In the genomic region with DNA sequence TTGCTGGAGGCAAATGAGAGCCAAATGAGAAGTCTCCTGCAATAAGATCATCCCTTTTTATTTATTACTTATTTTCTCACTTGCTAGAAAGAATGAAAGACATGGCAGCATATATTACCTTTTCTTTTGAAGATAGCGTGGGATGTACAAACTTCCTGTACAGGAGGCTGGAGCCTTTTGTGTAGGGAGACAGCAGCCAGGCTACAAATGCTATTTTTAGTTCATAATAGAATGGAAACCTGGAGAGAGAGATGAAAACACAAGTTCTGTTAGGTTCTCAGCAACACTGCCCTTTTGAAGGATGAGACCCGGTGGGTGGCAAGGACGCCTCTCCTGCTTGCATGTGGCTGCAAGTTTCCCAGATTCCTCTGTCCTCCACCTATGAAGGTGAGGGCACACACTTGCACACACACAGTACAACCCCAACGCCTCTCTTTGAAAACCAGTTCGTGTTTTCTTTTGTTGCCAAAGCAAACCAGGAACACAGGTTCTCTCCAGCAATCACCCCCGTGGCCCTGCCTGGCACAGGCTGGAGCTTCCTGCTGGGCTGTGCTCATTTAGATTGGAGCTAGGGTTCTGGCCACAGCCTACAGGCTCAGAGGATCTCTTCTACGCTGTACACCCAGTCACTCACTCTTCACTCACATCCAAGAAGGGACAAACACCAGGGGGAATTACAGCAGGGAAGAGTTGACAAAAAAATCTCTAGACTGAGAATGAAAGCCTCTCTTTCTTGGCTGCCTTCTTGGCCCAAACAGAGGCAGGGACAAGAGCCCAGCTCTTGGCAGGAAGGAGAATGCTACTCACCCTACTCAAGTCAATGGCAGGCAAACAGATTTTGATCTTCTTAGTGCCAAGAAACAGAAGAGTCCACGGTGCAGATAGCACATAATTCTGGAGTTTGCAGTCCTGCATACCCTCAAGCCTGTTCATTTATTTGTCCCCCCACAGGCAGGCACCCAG, we compare ENCODE assay signal across 13 cellular contexts. TPM values are rescaled to one million over a fixed set of nuclear protein-coding genes. Genes with fewer than 3 reads are reported as not detected.
DNase-seq lines count a peak whose midpoint lies in the region; ATAC-seq and TF ChIP-seq lines count a peak whose summit lies in the region.
"Had no signal": no experiment of that assay in that cellular context is flagged by ENCODE, and none has a peak within 500 bp of the region (broad histone marks: within the 10 kb centered on the region; RNA-seq: fewer than 3 reads in every experiment).

No MANE protein-coding gene starts in this region.

- H3K4me3 Mint-ChIP-seq in T-cell, result no peak overlapping the region
- no peak overlapping the region for H3K4me3 Mint-ChIP-seq in activated CD8-positive, alpha-beta T cell treated with anti-CD3 and anti-CD28 coated beads for 36 hours

- H3K4me1 Mint-ChIP-seq in T-cell, result peaks cover 0 to 2% (median 0%) of the 10 kb centered on the region in 3 donors
- H3K4me1 Mint-ChIP-seq in activated CD8-positive, alpha-beta T cell treated with anti-CD3 and anti-CD28 coated beads for 36 hours (ENCODE audit: low read depth), result no peaks in the 10 kb centered on the region

- no peaks in the 10 kb centered on the region for H3K36me3 Mint-ChIP-seq in T-cell
- no peaks in the 10 kb centered on the region for H3K36me3 Mint-ChIP-seq in activated CD8-positive, alpha-beta T cell treated with anti-CD3 and anti-CD28 coated beads for 36 hours (ENCODE audit: low read depth)

- ATAC-seq in right cardiac atrium (peak; percentile 89 to 94), GM21360 (IDR thresholded peaks at IDR 0.05; ENCODE audit: unreplicated experiment) (no peak), T-cell (replicated peaks in 1 of 4) (no peak), GM18498 (IDR thresholded peaks at IDR 0.05; ENCODE audit: unreplicated experiment) (no peak)
- ATAC-seq in activated CD8-positive, alpha-beta T cell treated with anti-CD3 and anti-CD28 coated beads for 36 hours, result no peak

- POLR2A ChIA-PET in T-cell (lab: Charles Lee), result no interaction called here
- POLR2A ChIA-PET in activated CD8-positive, alpha-beta T cell treated with anti-CD3 and anti-CD28 coated beads for 36 hours (lab: Charles Lee), result no interaction called here

- H3K4me3 ChIP-seq in right cardiac atrium (ENCODE audit: low read length), result no peak overlapping the region
- no peak overlapping the region for H3K4me3 ChIP-seq in suprapubic skin
- H3K4me3 ChIP-seq: dorsolateral prefrontal cortex, smooth muscle cell had no signal

- H3K9me3 Mint-ChIP-seq in T-cell, result no peaks in the 10 kb centered on the region
- no peaks in the 10 kb centered on the region for H3K9me3 Mint-ChIP-seq in activated CD8-positive, alpha-beta T cell treated with anti-CD3 and anti-CD28 coated beads for 36 hours

- TF ChIP-seq EP300 in suprapubic skin (IDR thresholded peaks at IDR 0.05), result no peak

- peak overlapping the region; percentile 71 for H3K27ac ChIP-seq in right cardiac atrium (ENCODE audit: low read length)
- H3K27ac ChIP-seq in suprapubic skin, result peak overlapping the region; percentile 60

- no peak for TF ChIP-seq CTCF in suprapubic skin (IDR thresholded peaks at IDR 0.05)
- TF ChIP-seq CTCF in activated CD8-positive, alpha-beta T cell treated with anti-CD3 and anti-CD28 coated beads for 36 hours (IDR thresholded peaks at IDR 0.05), result no peak

- peaks cover 9% of the 10 kb centered on the region for H3K4me1 ChIP-seq in right cardiac atrium (ENCODE audit: control insufficient read depth, insufficient read depth, low read length)
- peaks cover 31% of the 10 kb centered on the region for H3K4me1 ChIP-seq in suprapubic skin

- intact Hi-C loops in right cardiac atrium (cut with DNase I), result no loop called here
- intact Hi-C loops in activated CD8-positive, alpha-beta T cell treated with anti-CD3 and anti-CD28 coated beads for 36 hours (cut with micrococcal nuclease), result no loop called here

- H3K9me3 ChIP-seq in right cardiac atrium (ENCODE audit: control insufficient read depth, low read length) (no peaks in the 10 kb centered on the region), suprapubic skin (no peaks in the 10 kb centered on the region)

- 30% methylated on average over 8 of the region's 8 CpGs for WGBS in right cardiac atrium
- WGBS in suprapubic skin, result 27% methylated on average over 8 of the region's 8 CpGs

- H3K27me3 ChIP-seq in right cardiac atrium (ENCODE audit: control insufficient read depth, insufficient read depth) (no peaks in the 10 kb centered on the region), suprapubic skin (no peaks in the 10 kb centered on the region)
- H3K27me3 ChIP-seq: dorsolateral prefrontal cortex had no signal

- no peak for TF ChIP-seq POLR2A in suprapubic skin (IDR thresholded peaks at IDR 0.05)

- CTCF ChIA-PET in T-cell (lab: Charles Lee), result no interaction called here
- CTCF ChIA-PET in activated CD8-positive, alpha-beta T cell treated with anti-CD3 and anti-CD28 coated beads for 36 hours (lab: Charles Lee), result no interaction called here

- H3K27ac Mint-ChIP-seq in T-cell, result no peak overlapping the region
- H3K27ac Mint-ChIP-seq in activated CD8-positive, alpha-beta T cell treated with anti-CD3 and anti-CD28 coated beads for 36 hours, result no peak overlapping the region

- DNase-seq in NCI-H146 (lab: John Stamatoyannopoulos, UW), result peak; percentile 80
- DNase-seq in astrocyte of the hippocampus (ENCODE audit: low read depth, low spot score), result peak; percentile 23
- peak; percentile 38 to 77 (median 74) for DNase-seq in right cardiac atrium
- DNase-seq in suprapubic skin (ENCODE audit: low spot score in 2 of 2), result no peak
- no peak for DNase-seq in T-cell
- no peak for DNase-seq in activated CD8-positive, alpha-beta T cell treated with anti-CD3 and anti-CD28 coated beads for 36 hours
- DNase-seq: DND-41, NCI-H1694, SHP77 treated with DMSO at 0.1 percent for 48 hours had no signal

- no peaks in the 10 kb centered on the region for H3K36me3 ChIP-seq in suprapubic skin

- H3K27me3 Mint-ChIP-seq in T-cell, result peaks cover 0 to 12% of the 10 kb centered on the region in 2 donors
- H3K27me3 Mint-ChIP-seq in activated CD8-positive, alpha-beta T cell treated with anti-CD3 and anti-CD28 coated beads for 36 hours, result peaks cover 8% of the 10 kb centered on the region

RNA-seq across cellular contexts. Expression of a gene that starts 55.6 kb away (rescaled TPM):
- 10 to 100 TPM; 53.7 to 78.6 (median 63.5) TPM for total RNA-seq in right cardiac atrium
- 48.5 TPM for polyA plus RNA-seq in right cardiac atrium
- 10 to 100 TPM; 10.7 to 28.1 (median 24.2) TPM for total RNA-seq in suprapubic skin
- total RNA-seq in T-cell, result 10 to 100 TPM in 4 of 5 donors, 1 to 10 TPM in 1; 6.4 to 25.9 (median 21.8) TPM
- 10 to 100 TPM; 86.8 to 87.0 TPM for total RNA-seq in activated CD8-positive, alpha-beta T cell treated with anti-CD3 and anti-CD28 coated beads for 36 hours

RNA-seq across cellular contexts. Expression of a gene that starts 59.6 kb away (rescaled TPM):
- 100 to 1,000 TPM; 188 to 204 (median 201) TPM for total RNA-seq in right cardiac atrium
- polyA plus RNA-seq in right cardiac atrium, result 132 TPM
- total RNA-seq in suprapubic skin, result 10 to 100 TPM; 39.5 to 73.2 (median 46.7) TPM
- total RNA-seq in T-cell, result 10 to 100 TPM; 71.0 to 93.5 (median 75.2) TPM
- total RNA-seq in activated CD8-positive, alpha-beta T cell treated with anti-CD3 and anti-CD28 coated beads for 36 hours, result 100 to 1,000 TPM; 143 to 144 TPM

Comparison
In these comparisons a context has a peak if more than half of its experiments do, and no peak if none do; other contexts are left out.
1. DNase-seq: peak in NCI-H146 (single experiment), astrocyte of the hippocampus (single experiment) and right cardiac atrium (3 of 3); none in suprapubic skin (0 of 2), T-cell (0 of 34) and activated CD8-positive, alpha-beta T cell treated with anti-CD3 and anti-CD28 coated beads for 36 hours (single experiment).
2. ATAC-seq: peak in right cardiac atrium (2 of 2); none in GM21360 (single experiment), T-cell (0 of 4), GM18498 (single experiment) and activated CD8-positive, alpha-beta T cell treated with anti-CD3 and anti-CD28 coated beads for 36 hours (single experiment).